In the genomic region with DNA sequence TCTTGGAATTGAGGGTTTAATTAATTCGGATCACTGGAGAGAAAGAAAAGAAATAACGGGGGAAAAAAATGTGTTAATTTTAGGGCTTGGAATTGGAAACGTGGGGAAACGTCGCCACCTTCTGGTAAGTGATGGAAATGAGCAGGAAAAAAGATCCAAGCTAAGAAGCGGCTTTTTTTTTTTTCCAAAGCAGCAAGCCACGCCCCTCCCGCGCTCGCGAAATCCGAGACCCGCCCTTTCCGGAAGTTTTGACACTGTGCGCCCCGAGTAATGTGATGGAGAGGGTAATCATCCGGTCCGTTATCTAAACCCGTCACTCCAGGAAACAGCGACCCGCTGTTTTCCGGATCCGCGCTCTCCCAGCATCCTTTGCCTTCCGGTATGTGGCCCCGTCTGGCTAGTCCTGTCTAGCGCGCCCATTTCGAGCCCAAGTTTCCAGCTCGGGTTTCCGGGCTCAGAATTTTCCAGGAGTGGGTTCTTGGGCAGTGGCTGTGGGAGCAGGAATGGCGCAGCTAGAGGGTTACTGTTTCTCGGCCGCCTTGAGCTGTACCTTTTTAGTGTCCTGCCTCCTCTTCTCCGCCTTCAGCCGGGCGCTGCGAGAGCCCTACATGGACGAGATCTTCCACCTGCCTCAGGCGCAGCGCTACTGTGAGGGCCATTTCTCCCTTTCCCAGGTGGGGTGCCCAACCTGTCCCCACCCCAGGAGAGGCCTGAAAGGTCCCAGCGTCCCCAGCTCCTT, we compare ENCODE assay signal across 8 cellular contexts.
DNase-seq lines count a peak whose midpoint lies in the region; ATAC-seq and TF ChIP-seq lines count a peak whose summit lies in the region.

A gene with protein sequence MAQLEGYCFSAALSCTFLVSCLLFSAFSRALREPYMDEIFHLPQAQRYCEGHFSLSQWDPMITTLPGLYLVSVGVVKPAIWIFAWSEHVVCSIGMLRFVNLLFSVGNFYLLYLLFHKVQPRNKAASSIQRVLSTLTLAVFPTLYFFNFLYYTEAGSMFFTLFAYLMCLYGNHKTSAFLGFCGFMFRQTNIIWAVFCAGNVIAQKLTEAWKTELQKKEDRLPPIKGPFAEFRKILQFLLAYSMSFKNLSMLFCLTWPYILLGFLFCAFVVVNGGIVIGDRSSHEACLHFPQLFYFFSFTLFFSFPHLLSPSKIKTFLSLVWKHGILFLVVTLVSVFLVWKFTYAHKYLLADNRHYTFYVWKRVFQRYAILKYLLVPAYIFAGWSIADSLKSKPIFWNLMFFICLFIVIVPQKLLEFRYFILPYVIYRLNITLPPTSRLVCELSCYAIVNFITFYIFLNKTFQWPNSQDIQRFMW (plus strand): TSS at position 384 of the 739 bp plus-strand sequence. CDS start 120 bp downstream, at position 504.

- ATAC-seq in GM19023 (IDR thresholded peaks at IDR 0.05; ENCODE audit: unreplicated experiment), result peak; percentile 100
- peak; percentile 100 for ATAC-seq in HG03280 (IDR thresholded peaks at IDR 0.05; ENCODE audit: unreplicated experiment)

- peak; percentile 58 for TF ChIP-seq CTCF in AG09319 (IDR thresholded peaks at IDR 0.05; ENCODE audit: low read depth, low read length)
- TF ChIP-seq CTCF in choroid plexus epithelial cell (conservative IDR thresholded peaks at IDR 0.05; ENCODE audit: low read depth, low read length), result peak; percentile 69

- peak within 1 kb of the TSS; percentile 84 for H3K4me3 ChIP-seq in choroid plexus epithelial cell (ENCODE audit: low read depth, low read length)

- DNase-seq in AG09319 (ENCODE audit: extremely low read depth, low read depth) (peak; percentile 90), NCI-H510A (lab: John Stamatoyannopoulos, UW) (peak; percentile 60), choroid plexus epithelial cell (ENCODE audit: low read depth) (peak; percentile 98), kidney tubule cell (ENCODE audit: low spot score) (peak; percentile 97)
- DNase-seq in activated CD4-positive, alpha-beta T cell treated with anti-CD3 and anti-CD28 coated beads for 24 hours (ENCODE audit: low read depth in 2 of 2), result peak; percentile 78 to 90
- peak; percentile 67 to 87 (median 82) for DNase-seq in stimulated activated CD4-positive, alpha-beta T cell treated with anti-CD3 and anti-CD28 coated beads, Interleukin-1b, Interleukin-23, amount 100 ng/mL, for 24 hours (ENCODE audit: low read depth in 4 of 4, low spot score in 1 of 4)

Comparison
In these comparisons a context has a peak if more than half of its experiments do, and no peak if none do; other contexts are left out.
1. Peak in every context shown above with its lines: DNase-seq, ATAC-seq and H3K4me3 ChIP-seq.